In the genomic region with DNA sequence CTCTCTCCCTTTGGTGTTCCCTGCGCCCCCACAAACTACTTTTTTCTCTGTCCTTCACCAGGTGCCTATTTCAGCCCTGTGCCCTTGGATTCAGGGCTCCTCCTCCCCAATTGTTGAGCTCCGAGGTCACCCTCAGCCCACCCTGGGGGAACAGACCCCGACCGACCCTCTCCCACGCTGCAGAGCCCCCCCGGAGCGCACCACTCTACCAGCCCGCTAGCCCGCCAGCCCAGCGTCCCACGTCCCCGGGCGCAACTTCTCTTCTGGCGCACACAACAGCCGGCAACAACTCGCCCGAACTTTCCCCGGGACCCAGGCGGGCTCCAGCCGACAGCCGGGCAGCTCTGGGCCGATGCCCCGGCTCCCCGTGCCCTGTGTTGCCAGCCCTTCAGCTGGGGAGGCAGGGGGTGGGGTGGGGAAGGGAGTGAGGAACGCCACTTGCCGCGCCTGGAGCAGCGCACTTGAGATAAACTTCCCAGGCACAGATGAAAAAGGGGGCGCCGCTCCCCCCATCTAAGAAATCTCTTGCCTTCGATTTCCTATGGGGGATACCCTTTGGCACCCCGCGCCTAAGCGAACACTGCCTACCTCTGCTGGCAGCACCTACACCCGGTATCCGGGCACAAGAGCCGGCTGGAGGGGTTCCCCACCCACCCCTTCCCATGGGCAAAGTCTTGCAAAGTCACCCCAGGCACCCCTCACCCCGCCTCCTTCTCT, we compare ENCODE assay signal across 8 cellular contexts. TPM values are rescaled to one million over a fixed set of nuclear protein-coding genes. Genes with fewer than 3 reads are reported as not detected.
A peak's percentile ranks its signal among the peaks of the same experiment; 100 is the strongest.
DNase-seq lines count a peak whose midpoint lies in the region; ATAC-seq and TF ChIP-seq lines count a peak whose summit lies in the region.

No MANE protein-coding gene starts in this region.

- H3K9ac ChIP-seq in neural cell (ENCODE audit: low read length), result no peak overlapping the region

- H3K4me1 Mint-ChIP-seq in endothelial cell (ENCODE audit: unreplicated experiment), result peaks cover 25% of the 10 kb centered on the region

- H3K36me3 Mint-ChIP-seq in endothelial cell (ENCODE audit: low read depth, unreplicated experiment), result peaks cover 8% of the 10 kb centered on the region

- no peak overlapping the region for H2AFZ ChIP-seq in neural cell (ENCODE audit: low read depth, low read length)

- H3K27me3 Mint-ChIP-seq in endothelial cell (ENCODE audit: unreplicated experiment), result peaks cover 6% of the 10 kb centered on the region

- peak overlapping the region; percentile 69 for H3K4me3 ChIP-seq in neural cell (ENCODE audit: low read length)

- H3K27ac Mint-ChIP-seq in endothelial cell (ENCODE audit: unreplicated experiment), result no peak overlapping the region

- TF ChIP-seq EP300 in neural cell (conservative IDR thresholded peaks at IDR 0.05; ENCODE audit: poor library complexity, severe bottlenecking), result no peak

- H3K79me2 ChIP-seq in neural cell (replicated peaks; ENCODE audit: insufficient read depth, low read length), result no peaks in the 10 kb centered on the region

- H4K20me1 ChIP-seq in neural cell (ENCODE audit: insufficient read depth), result peaks cover 3% of the 10 kb centered on the region

- H3K9me3 ChIP-seq in neural cell (ENCODE audit: low read length), result no peaks in the 10 kb centered on the region

- no peaks in the 10 kb centered on the region for H3K36me3 ChIP-seq in neural cell (ENCODE audit: insufficient read depth, low read length)

- DNase-seq in COLO668 (lab: John Stamatoyannopoulos, UW; ENCODE audit: unreplicated experiment), result peak; percentile 69
- DNase-seq in NCI-H69 (lab: John Stamatoyannopoulos, UW), result peak; percentile 55
- peak; percentile 30 for DNase-seq in endothelial cell (ENCODE audit: low spot score)
- DNase-seq in iPS-NIHi11 (ENCODE audit: low spot score), result no peak
- DNase-seq in SKM-1 (lab: John Stamatoyannopoulos, UW; ENCODE audit: unreplicated experiment), result no peak
- no peak for DNase-seq in stimulated activated CD4-positive, alpha-beta T cell treated with anti-CD3 and anti-CD28 coated beads, Interleukin-4, amount 100 ng/mL, for 1 hour

- peak overlapping the region; percentile 87 for H3K4me3 Mint-ChIP-seq in endothelial cell (ENCODE audit: unreplicated experiment)

- ATAC-seq in GM21381 (IDR thresholded peaks at IDR 0.05; ENCODE audit: unreplicated experiment), result no peak

- peaks cover 46% of the 10 kb centered on the region for H3K27me3 ChIP-seq in neural cell (ENCODE audit: insufficient read depth, low read depth, low read length)

- H3K27ac ChIP-seq in neural cell (ENCODE audit: low read length), result no peak overlapping the region

- TF ChIP-seq CTCF in endothelial cell (IDR thresholded peaks at IDR 0.05; ENCODE audit: unreplicated experiment) (no peak), neural cell (IDR thresholded peaks at IDR 0.05; ENCODE audit: poor library complexity, severe bottlenecking) (no peak)

- no peaks in the 10 kb centered on the region for H3K9me3 Mint-ChIP-seq in endothelial cell (ENCODE audit: unreplicated experiment)

- no peak overlapping the region for H3K4me2 ChIP-seq in neural cell (ENCODE audit: low read length)

- no peaks in the 10 kb centered on the region for H3K9me2 ChIP-seq in neural cell (ENCODE audit: insufficient read depth, low read length)

- no peak for TF ChIP-seq RAD21 in neural cell (conservative IDR thresholded peaks at IDR 0.05)

- no peaks in the 10 kb centered on the region for H3F3A ChIP-seq in neural cell (ENCODE audit: insufficient read depth, low read length, poor library complexity, severe bottlenecking)

TF ChIP-seq in neural cell, 6 proteins besides CTCF, POLR2A, EP300 and RAD21:
- TF ChIP-seq EZH2 (IDR thresholded peaks at IDR 0.05; ENCODE audit: borderline replicate concordance, insufficient read depth, low read length, poor library complexity, severe bottlenecking) (peak; percentile 91), TAF1 (IDR thresholded peaks at IDR 0.05; ENCODE audit: low read depth) (no peak)

RNA-seq across cellular contexts. Expression of a gene that starts 1.0 kb away (rescaled TPM):
- 6.3 TPM for total RNA-seq in endothelial cell (ENCODE audit: unreplicated experiment)
- polyA plus RNA-seq in neural cell, result 0.14 and 0.27 TPM in 2 replicates
- 0.24 and 0.58 TPM in 2 replicates for polyA minus RNA-seq in neural cell

Comparison
In these comparisons a context has a peak if more than half of its experiments do, and no peak if none do; other contexts are left out.
1. DNase-seq: peak in COLO668 (single experiment), NCI-H69 (single experiment) and endothelial cell (single experiment); none in iPS-NIHi11 (single experiment), SKM-1 (single experiment) and stimulated activated CD4-positive, alpha-beta T cell treated with anti-CD3 and anti-CD28 coated beads, Interleukin-4, amount 100 ng/mL, for 1 hour (single experiment).